Comparison of ENCODE assay signal across 8 cellular contexts in genomic region chr16:80804451-80805383, GRCh38. TPM values are rescaled to one million over a fixed set of nuclear protein-coding genes. Genes with fewer than 3 reads are reported as not detected.
DNase-seq lines count a peak whose midpoint lies in the region; ATAC-seq, FAIRE-seq and TF ChIP-seq lines count a peak whose summit lies in the region.

Gene CDYL2, minus strand, starts transcription at chr16:80804598. Its CDS starts 425 bp downstream, at chr16:80804173.

- no peaks in the 10 kb centered on the region for H3K36me3 Mint-ChIP-seq in activated naive CD8-positive, alpha-beta T cell

- no peak for FAIRE-seq in D721Med (lab: Jason Lieb, UNC)

- H3K27me3 ChIP-seq in Peyer's patch (no peaks in the 10 kb centered on the region), left ventricle myocardium inferior (ENCODE audit: low read depth) (no peaks in the 10 kb centered on the region)

- intact Hi-C loops in left ventricle myocardium inferior (cut with micrococcal nuclease), result no loop called here

- TF ChIP-seq CTCF in GM13976 (IDR thresholded peaks at IDR 0.05; ENCODE audit: borderline replicate concordance, control extremely low read depth, extremely low read depth, insufficient read depth, missing control alignments) (peak; percentile 22), Peyer's patch (IDR thresholded peaks at IDR 0.05) (peak in 1 of 6 experiments; percentile 3), left ventricle myocardium inferior (IDR thresholded peaks at IDR 0.05; ENCODE audit: borderline replicate concordance) (no peak), D721Med (IDR thresholded peaks at IDR 0.05; ENCODE audit: insufficient read depth, missing control alignments) (no peak)

- H3K4me3 ChIP-seq in Peyer's patch (peak within 1 kb of the TSS; percentile 63 to 91 (median 70)), left ventricle myocardium inferior (peak within 1 kb of the TSS; percentile 71)

- H3K36me3 ChIP-seq in Peyer's patch (no peaks in the 10 kb centered on the region), left ventricle myocardium inferior (no peaks in the 10 kb centered on the region)

- peak; percentile 75 for ATAC-seq in HG02610 (IDR thresholded peaks at IDR 0.05; ENCODE audit: unreplicated experiment)

- H3K4me3 Mint-ChIP-seq in activated naive CD8-positive, alpha-beta T cell, result peak within 1 kb of the TSS; percentile 90

- peaks cover 0 to 7% (median 2%) of the 10 kb centered on the region in 4 donors for H3K4me1 ChIP-seq in Peyer's patch
- H3K4me1 ChIP-seq in left ventricle myocardium inferior, result peaks cover 5% of the 10 kb centered on the region

- H3K27me3 Mint-ChIP-seq in activated naive CD8-positive, alpha-beta T cell, result no peaks in the 10 kb centered on the region

- no peaks in the 10 kb centered on the region for H3K9me3 Mint-ChIP-seq in activated naive CD8-positive, alpha-beta T cell (ENCODE audit: low read depth)

- H3K27ac ChIP-seq in Peyer's patch, result peak within 1 kb of the TSS in 3 of 4 donors; percentile 56 to 73 (median 73)
- H3K27ac ChIP-seq in left ventricle myocardium inferior (replicated peaks), result peak within 1 kb of the TSS; percentile 69

- no peak within 1 kb of the TSS for H3K27ac Mint-ChIP-seq in activated naive CD8-positive, alpha-beta T cell

- DNase-seq in GM13976 (ENCODE audit: low spot score) (peak; percentile 90), Peyer's patch (peak; percentile 32 to 80 (median 73)), left ventricle myocardium inferior (peak; percentile 48), retina (peak; percentile 49), HCEC 1CT (no peak), D721Med (ENCODE audit: insufficient read length, low spot score) (no peak)

- in situ Hi-C loops in GM13976 (cut with MboI; ENCODE audit: low sequenced_read_pairs, unreplicated experiment), result loop anchor here (10.0 kb wide), 1 partner anchor 260 kb away; the partner anchor contains the start of gene DYNLRB2

- H3K9me3 ChIP-seq in Peyer's patch (no peaks in the 10 kb centered on the region), left ventricle myocardium inferior (replicated peaks) (no peaks in the 10 kb centered on the region)

- no peak for TF ChIP-seq POLR2A in Peyer's patch (IDR thresholded peaks at IDR 0.05)

- H3K4me1 Mint-ChIP-seq in activated naive CD8-positive, alpha-beta T cell (ENCODE audit: low read depth), result peaks cover 27% of the 10 kb centered on the region

RNA-seq across cellular contexts. Expression of gene CDYL2, which starts in this region (rescaled TPM):
- total RNA-seq in Peyer's patch, result 10 to 100 TPM in 2 of 4 donors, 1 to 10 TPM in 2; 7.4 to 18.6 (median 9.4) TPM
- 3.2 TPM for total RNA-seq in left ventricle myocardium inferior

Comparison
In these comparisons a context has a peak if more than half of its experiments do, and no peak if none do; other contexts are left out.
1. DNase-seq: peak in GM13976 (single experiment), Peyer's patch (3 of 3), left ventricle myocardium inferior (single experiment) and retina (single experiment); none in HCEC 1CT (single experiment) and D721Med (single experiment).